16 cellular contexts compared by ENCODE assay signal in genomic region chr2:106195456-106195855, GRCh38. TPM values are rescaled to one million over a fixed set of nuclear protein-coding genes. Genes with fewer than 3 reads are reported as not detected.
DNase-seq lines count a peak whose midpoint lies in the region; ATAC-seq and TF ChIP-seq lines count a peak whose summit lies in the region.
"Had no signal": no experiment of that assay in that cellular context is flagged by ENCODE, and none has a peak within 500 bp of the region (broad histone marks: within the 10 kb centered on the region; RNA-seq: fewer than 3 reads in every experiment).

No MANE protein-coding gene starts in this region.

- peaks cover 37% of the 10 kb centered on the region for H3K4me1 ChIP-seq in CD4-positive, CD25-positive, alpha-beta regulatory T cell (ENCODE audit: control insufficient read depth, insufficient read depth, low read length, poor library complexity, severe bottlenecking)
- H3K4me1 ChIP-seq in GM23248 (ENCODE audit: insufficient read depth) = peaks cover 18% of the 10 kb centered on the region
- H3K4me1 ChIP-seq in naive thymus-derived CD4-positive, alpha-beta T cell (ENCODE audit: control insufficient read depth in 2 of 2, insufficient read depth in 2 of 2, low read length in 2 of 2) = peaks cover 17 to 30% of the 10 kb centered on the region in 2 donors
- peaks cover 0 to 7% of the 10 kb centered on the region in 2 donors for H3K4me1 ChIP-seq in breast epithelium

- TF ChIP-seq POLR2A in breast epithelium (IDR thresholded peaks at IDR 0.05) = no peak

- WGBS in GM23248 (ENCODE audit: low coverage in 1 of 2, low lambda C conversion rate in 2 of 2, missing lambda C conversion rate in 2 of 2), 2 experiments = 78 to 82% methylated on average over 6 of the region's 6 CpGs

- POLR2A ChIA-PET in activated CD8-positive, alpha-beta T cell treated with anti-CD3 and anti-CD28 coated beads, Interleukin-2, amount 10 ng/mL, durations not matched to agents 7 days and 5 days (lab: Charles Lee) = interaction anchor here (1.6 kb wide), 1 partner anchor 35 kb away, joined by 18 read pairs; no protein-coding TSS in a partner anchor
- POLR2A ChIA-PET in naive thymus-derived CD4-positive, alpha-beta T cell (lab: Charles Lee) = interaction anchor here (0.6 to 2.0 kb wide), 8 partner anchors 14 to 98 kb away, joined by 3 to 19 read pairs (median 4); no protein-coding TSS in a partner anchor

- no peak for TF ChIP-seq CTCF in breast epithelium (IDR thresholded peaks at IDR 0.05)

- H3K27ac Mint-ChIP-seq in CD4-positive, CD25-positive, alpha-beta regulatory T cell = peak overlapping the region in 2 of 3 donors; percentile 93 to 98
- no peak overlapping the region for H3K27ac Mint-ChIP-seq in activated CD8-positive, alpha-beta T cell treated with anti-CD3 and anti-CD28 coated beads, Interleukin-2, amount 10 ng/mL, durations not matched to agents 7 days and 5 days
- peak overlapping the region in 7 of 9 donors; percentile 68 to 96 (median 93) for H3K27ac Mint-ChIP-seq in naive thymus-derived CD4-positive, alpha-beta T cell

- ATAC-seq in CD4-positive, CD25-positive, alpha-beta regulatory T cell (ENCODE audit: low read depth in 2 of 2) = no peak
- ATAC-seq in activated CD8-positive, alpha-beta T cell treated with anti-CD3 and anti-CD28 coated beads, Interleukin-2, amount 10 ng/mL, durations not matched to agents 7 days and 5 days = no peak
- no peak for ATAC-seq in naive thymus-derived CD4-positive, alpha-beta T cell
- no peak for ATAC-seq in HG02885 (IDR thresholded peaks at IDR 0.05; ENCODE audit: poor library complexity, unreplicated experiment)
- ATAC-seq: left lung had no signal

- in situ Hi-C loops in GM23248 (cut with MboI) = no loop called here

- H3K79me2 ChIP-seq in GM23248 (ENCODE audit: insufficient read depth) = peaks cover 14% of the 10 kb centered on the region

- H3K27me3 ChIP-seq in CD4-positive, CD25-positive, alpha-beta regulatory T cell (ENCODE audit: control insufficient read depth, insufficient read depth, low read length) = no peaks in the 10 kb centered on the region
- H3K27me3 ChIP-seq in GM23248 (replicated peaks; ENCODE audit: insufficient read depth) (no peaks in the 10 kb centered on the region; the same call in 1 of the 2 replicates), breast epithelium (peaks cover 0 to 4% of the 10 kb centered on the region in 2 donors)
- H3K27me3 ChIP-seq in naive thymus-derived CD4-positive, alpha-beta T cell (ENCODE audit: control insufficient read depth in 2 of 2, insufficient read depth in 2 of 2, low read length in 2 of 2) = no peaks in the 10 kb centered on the region
- H3K27me3 ChIP-seq: left lung, transverse colon had no signal

- no peak overlapping the region for H3K27ac ChIP-seq in CD4-positive, CD25-positive, alpha-beta regulatory T cell (ENCODE audit: insufficient read depth, low read length, poor library complexity, severe bottlenecking)
- H3K27ac ChIP-seq in GM23248 (no peak overlapping the region), breast epithelium (no peak overlapping the region)
- H3K27ac ChIP-seq in naive thymus-derived CD4-positive, alpha-beta T cell (ENCODE audit: low read depth, low read length) = no peak overlapping the region

- no peaks in the 10 kb centered on the region for H3K9me2 ChIP-seq in GM23248 (ENCODE audit: insufficient read depth)

- H3K36me3 Mint-ChIP-seq in CD4-positive, CD25-positive, alpha-beta regulatory T cell = peaks cover 9% of the 10 kb centered on the region
- peaks cover 14% of the 10 kb centered on the region for H3K36me3 Mint-ChIP-seq in activated CD8-positive, alpha-beta T cell treated with anti-CD3 and anti-CD28 coated beads, Interleukin-2, amount 10 ng/mL, durations not matched to agents 7 days and 5 days (ENCODE audit: low read depth)
- peaks cover 0 to 8% (median 3%) of the 10 kb centered on the region in 5 donors for H3K36me3 Mint-ChIP-seq in naive thymus-derived CD4-positive, alpha-beta T cell

- H3K27me3 Mint-ChIP-seq in CD4-positive, CD25-positive, alpha-beta regulatory T cell = no peaks in the 10 kb centered on the region
- H3K27me3 Mint-ChIP-seq in activated CD8-positive, alpha-beta T cell treated with anti-CD3 and anti-CD28 coated beads, Interleukin-2, amount 10 ng/mL, durations not matched to agents 7 days and 5 days (ENCODE audit: low read depth) = peaks cover 2% of the 10 kb centered on the region
- H3K27me3 Mint-ChIP-seq in naive thymus-derived CD4-positive, alpha-beta T cell = peaks cover 0 to 22% (median 0%) of the 10 kb centered on the region in 5 donors

- intact Hi-C loops in naive thymus-derived CD4-positive, alpha-beta T cell (cut with micrococcal nuclease) = loop anchor here in 1 of 2 donors (2.0 to 10.0 kb wide), 5 partner anchors 51 to 1157 kb away; partner anchors contain the start of gene MRPS9
- intact Hi-C loops in breast epithelium (cut with DNase I; ENCODE audit: low total_unique reads) = no loop called here

- H3K9me3 Mint-ChIP-seq in CD4-positive, CD25-positive, alpha-beta regulatory T cell = no peaks in the 10 kb centered on the region
- H3K9me3 Mint-ChIP-seq in activated CD8-positive, alpha-beta T cell treated with anti-CD3 and anti-CD28 coated beads, Interleukin-2, amount 10 ng/mL, durations not matched to agents 7 days and 5 days (ENCODE audit: insufficient read depth) = no peaks in the 10 kb centered on the region
- H3K9me3 Mint-ChIP-seq in naive thymus-derived CD4-positive, alpha-beta T cell = no peaks in the 10 kb centered on the region

- H3F3A ChIP-seq in GM23248 (ENCODE audit: insufficient read depth) = peaks cover 18% of the 10 kb centered on the region; the same call in 1 of the 2 replicates

- no peak overlapping the region for H2AFZ ChIP-seq in GM23248

- peaks cover 20 to 46% (median 36%) of the 10 kb centered on the region in 4 donors for H3K4me1 Mint-ChIP-seq in CD4-positive, CD25-positive, alpha-beta regulatory T cell
- H3K4me1 Mint-ChIP-seq in activated CD8-positive, alpha-beta T cell treated with anti-CD3 and anti-CD28 coated beads, Interleukin-2, amount 10 ng/mL, durations not matched to agents 7 days and 5 days (ENCODE audit: low read depth) = peaks cover 32% of the 10 kb centered on the region
- peaks cover 30 to 39% (median 36%) of the 10 kb centered on the region in 7 donors for H3K4me1 Mint-ChIP-seq in naive thymus-derived CD4-positive, alpha-beta T cell

- H3K9ac ChIP-seq in GM23248 = no peak overlapping the region

- H3K4me3 Mint-ChIP-seq in CD4-positive, CD25-positive, alpha-beta regulatory T cell = peak overlapping the region; percentile 93 to 98 (median 97)
- peak overlapping the region; percentile 88 for H3K4me3 Mint-ChIP-seq in activated CD8-positive, alpha-beta T cell treated with anti-CD3 and anti-CD28 coated beads, Interleukin-2, amount 10 ng/mL, durations not matched to agents 7 days and 5 days
- peak overlapping the region; percentile 79 to 99 (median 92) for H3K4me3 Mint-ChIP-seq in naive thymus-derived CD4-positive, alpha-beta T cell

- DNase-seq in CD4-positive, CD25-positive, alpha-beta regulatory T cell = no peak
- DNase-seq in GM23248 (no peak), NCI-H774 (lab: John Stamatoyannopoulos, UW) (no peak), breast epithelium (ENCODE audit: low spot score in 2 of 2) (no peak), NCI-H1105 (lab: John Stamatoyannopoulos, UW) (no peak)
- DNase-seq in activated CD8-positive, alpha-beta T cell treated with anti-CD3 and anti-CD28 coated beads, Interleukin-2, amount 10 ng/mL, durations not matched to agents 7 days and 5 days = no peak
- DNase-seq in naive thymus-derived CD4-positive, alpha-beta T cell = no peak
- DNase-seq: activated effector memory CD4-positive, alpha-beta T cell treated with Interleukin-2 at 50 U/mL for 16 hours; H7; hippocampal formation; left lung; NCI-H1092 treated with DMSO at 0.1 percent for 48 hours; NCI-H524 treated with DMSO at 0.1 percent for 48 hours; occipital lobe; transverse colon had no signal

- no peaks in the 10 kb centered on the region for H4K20me1 ChIP-seq in GM23248 (ENCODE audit: insufficient read depth)

- CTCF ChIA-PET in activated CD8-positive, alpha-beta T cell treated with anti-CD3 and anti-CD28 coated beads, Interleukin-2, amount 10 ng/mL, durations not matched to agents 7 days and 5 days (lab: Charles Lee) = interaction anchor here (1.0 to 1.7 kb wide), 2 partner anchors 54 to 90 kb away, joined by 4 to 7 read pairs; no protein-coding TSS in a partner anchor
- CTCF ChIA-PET in naive thymus-derived CD4-positive, alpha-beta T cell (lab: Charles Lee) = no interaction called here

- no peaks in the 10 kb centered on the region for H3K36me3 ChIP-seq in CD4-positive, CD25-positive, alpha-beta regulatory T cell (ENCODE audit: control insufficient read depth, insufficient read depth, low read length)
- no peaks in the 10 kb centered on the region for H3K36me3 ChIP-seq in GM23248 (ENCODE audit: low read depth)
- H3K36me3 ChIP-seq in naive thymus-derived CD4-positive, alpha-beta T cell (ENCODE audit: control insufficient read depth in 2 of 3, insufficient read depth in 3 of 3, low read length in 3 of 3) = peaks cover 0 to 3% (median 0%) of the 10 kb centered on the region in 3 experiments
- H3K36me3 ChIP-seq in breast epithelium = no peaks in the 10 kb centered on the region
- H3K36me3 ChIP-seq: left lung, transverse colon had no signal

- no peaks in the 10 kb centered on the region for H3K9me3 ChIP-seq in CD4-positive, CD25-positive, alpha-beta regulatory T cell (ENCODE audit: control insufficient read depth in 2 of 2, low read length in 2 of 2)
- no peaks in the 10 kb centered on the region for H3K9me3 ChIP-seq in GM23248 (ENCODE audit: low read depth)
- H3K9me3 ChIP-seq in naive thymus-derived CD4-positive, alpha-beta T cell (ENCODE audit: control insufficient read depth in 2 of 3, low read length in 3 of 3) = no peaks in the 10 kb centered on the region
- H3K9me3 ChIP-seq in breast epithelium = no peaks in the 10 kb centered on the region
- H3K9me3 ChIP-seq: left lung, transverse colon had no signal

- peak overlapping the region; percentile 75 for H3K4me2 ChIP-seq in GM23248 (ENCODE audit: unreplicated experiment)

- peak overlapping the region; percentile 91 for H3K4me3 ChIP-seq in CD4-positive, CD25-positive, alpha-beta regulatory T cell (ENCODE audit: low read depth, low read length)
- H3K4me3 ChIP-seq in GM23248 (no peak overlapping the region), breast epithelium (no peak overlapping the region)
- no peak overlapping the region for H3K4me3 ChIP-seq in naive thymus-derived CD4-positive, alpha-beta T cell (ENCODE audit: low read length)

RNA-seq across cellular contexts. Expression of gene UXS1, which starts 1.4 kb away (rescaled TPM):
- total RNA-seq in CD4-positive, CD25-positive, alpha-beta regulatory T cell = 162 TPM
- polyA plus RNA-seq in CD4-positive, CD25-positive, alpha-beta regulatory T cell = 100 to 1,000 TPM in 3 of 4 donors, 10 to 100 TPM in 1; 83.3 to 125 (median 110) TPM
- 29.6 and 35.8 TPM in 2 replicates for total RNA-seq in GM23248 (2014; rRNA removed; shearing (Covaris generic))
- polyA plus RNA-seq in GM23248 (2016; fragmentation: Nextera tagmentation; extraction: Ambion mirVana) = 57.5 TPM in 2 replicates
- total RNA-seq in activated CD8-positive, alpha-beta T cell treated with anti-CD3 and anti-CD28 coated beads, Interleukin-2, amount 10 ng/mL, durations not matched to agents 7 days and 5 days = 100 to 1,000 TPM in 1 of 2 experiments, 10 to 100 TPM in 1; 95.3 to 100 TPM
- total RNA-seq in naive thymus-derived CD4-positive, alpha-beta T cell = 100 to 1,000 TPM in 2 of 5 experiments, 10 to 100 TPM in 3; 52.3 to 185 (median 93.3) TPM
- polyA plus RNA-seq in naive thymus-derived CD4-positive, alpha-beta T cell = 100 to 1,000 TPM in 1 of 2 donors, 10 to 100 TPM in 1; 74.2 to 108 TPM
- total RNA-seq in breast epithelium = 10 to 100 TPM; 17.9 to 38.1 (median 30.5) TPM
